9 cellular contexts compared by ENCODE assay signal in the genomic region with DNA sequence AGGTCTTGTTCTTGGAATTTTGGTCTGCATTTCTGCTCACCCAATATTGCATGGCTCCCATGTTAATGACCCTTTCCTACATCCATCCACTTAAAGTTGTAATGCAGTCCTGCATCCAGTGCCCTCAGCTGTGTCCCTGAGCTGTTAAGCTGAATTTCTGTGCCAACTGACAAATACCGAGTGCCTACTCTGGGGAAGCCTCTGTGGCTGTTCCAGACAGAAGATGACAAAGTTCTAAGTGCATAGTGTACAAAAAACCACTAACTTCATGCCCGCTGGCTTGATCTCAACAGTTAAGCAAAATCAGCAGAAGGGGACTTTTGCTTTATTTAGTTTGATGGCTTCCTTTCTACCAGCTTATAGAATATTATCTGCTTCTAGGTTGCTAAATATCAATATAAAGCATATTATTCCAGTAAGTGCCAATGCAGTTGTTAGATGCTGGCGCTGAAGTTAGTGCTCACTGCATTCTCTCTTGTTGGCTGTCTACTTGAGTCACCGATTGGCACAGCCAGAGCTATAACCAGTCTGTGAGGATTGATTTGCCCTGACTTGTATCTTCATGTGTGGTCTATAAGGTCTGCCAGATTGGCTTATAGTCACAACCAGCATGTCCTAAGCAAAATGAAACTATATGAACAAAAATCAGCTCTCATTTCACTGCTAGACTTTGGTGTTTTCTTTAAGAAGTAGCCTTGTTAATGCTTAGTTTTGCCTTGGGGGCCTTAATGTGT.
A peak's percentile ranks its signal among the peaks of the same experiment; 100 is the strongest.
DNase-seq lines count a peak whose midpoint lies in the region; ATAC-seq, FAIRE-seq and TF ChIP-seq lines count a peak whose summit lies in the region.
"Had no signal": no experiment of that assay in that cellular context is flagged by ENCODE, and none has a peak within 500 bp of the region (broad histone marks: within the 10 kb centered on the region; RNA-seq: fewer than 3 reads in every experiment).

No MANE protein-coding gene starts in this region.

- H3K27me3 Mint-ChIP-seq in T-helper 2 cell treated with Interferon-gamma antibody and Interleukin-4, amounts not matched to agents 5 μg/mL and 100 μg/mL, for 36 hours (ENCODE audit: low read depth) = no peaks in the 10 kb centered on the region

- H3K9ac ChIP-seq in GM23248 = no peak overlapping the region

- ATAC-seq in body of pancreas = no peak

- FAIRE-seq in GM12891 (lab: Jason Lieb, UNC) = no peak

- H3K27ac ChIP-seq in GM23248 = no peak overlapping the region
- peak overlapping the region; percentile 79 to 88 for H3K27ac ChIP-seq in right atrium auricular region
- peak overlapping the region in 20 of 21 experiments; percentile 17 to 87 (median 68) for H3K27ac ChIP-seq in skin epidermis
- no peak overlapping the region for H3K27ac ChIP-seq in body of pancreas

- peaks cover 18% of the 10 kb centered on the region for H3K36me3 ChIP-seq in GM23248 (ENCODE audit: low read depth)
- H3K36me3 ChIP-seq in right atrium auricular region = peaks cover 18% of the 10 kb centered on the region
- H3K36me3 ChIP-seq in body of pancreas (replicated peaks in 1 of 2; ENCODE audit: insufficient read depth in 1 of 2, low read depth in 2 of 2) = peaks cover 9% of the 10 kb centered on the region in 2 donors

- H2AFZ ChIP-seq in GM23248 = no peak overlapping the region

- peak; percentile 65 for DNase-seq in GM23248
- DNase-seq in astrocyte of the hippocampus (ENCODE audit: low read depth, low spot score) = peak; percentile 31
- DNase-seq in right atrium auricular region (ENCODE audit: low spot score) = no peak
- no peak for DNase-seq in NCI-H2227 treated with DMSO at 0.1 percent for 48 hours (lab: John Stamatoyannopoulos, UW)
- DNase-seq in T-helper 2 cell treated with Interferon-gamma antibody and Interleukin-4, amounts not matched to agents 5 μg/mL and 100 μg/mL, for 36 hours (ENCODE audit: low spot score) = no peak
- no peak for DNase-seq in GM12891 (ENCODE audit: insufficient read length, low spot score)
- no peak for DNase-seq in body of pancreas
- DNase-seq: NCI-H1417 had no signal

- intact Hi-C loops in body of pancreas (cut with DNase I) = no loop called here

- H3K9me3 ChIP-seq in GM23248 (ENCODE audit: low read depth) (no peaks in the 10 kb centered on the region), right atrium auricular region (no peaks in the 10 kb centered on the region), body of pancreas (no peaks in the 10 kb centered on the region)

- peaks cover 40% of the 10 kb centered on the region for H3K36me3 Mint-ChIP-seq in T-helper 2 cell treated with Interferon-gamma antibody and Interleukin-4, amounts not matched to agents 5 μg/mL and 100 μg/mL, for 36 hours (ENCODE audit: low read depth)

- no peaks in the 10 kb centered on the region for H3K9me3 Mint-ChIP-seq in T-helper 2 cell treated with Interferon-gamma antibody and Interleukin-4, amounts not matched to agents 5 μg/mL and 100 μg/mL, for 36 hours

- H3K9me2 ChIP-seq in GM23248 (ENCODE audit: insufficient read depth) = no peaks in the 10 kb centered on the region

- H3K27me3 ChIP-seq in GM23248 (replicated peaks; ENCODE audit: insufficient read depth) = no peaks in the 10 kb centered on the region
- no peaks in the 10 kb centered on the region for H3K27me3 ChIP-seq in right atrium auricular region
- H3K27me3 ChIP-seq in body of pancreas = no peaks in the 10 kb centered on the region

- no peaks in the 10 kb centered on the region; the same call in 1 of the 2 replicates for H4K20me1 ChIP-seq in GM23248 (ENCODE audit: insufficient read depth)

- in situ Hi-C loops in GM23248 (cut with MboI) = no loop called here

- H3K4me3 Mint-ChIP-seq in T-helper 2 cell treated with Interferon-gamma antibody and Interleukin-4, amounts not matched to agents 5 μg/mL and 100 μg/mL, for 36 hours = no peak overlapping the region

- H3K4me3 ChIP-seq in GM23248 (no peak overlapping the region), right atrium auricular region (no peak overlapping the region), skin epidermis (peak overlapping the region in 1 of 7 experiments; percentile 30), body of pancreas (no peak overlapping the region)

- H3K79me2 ChIP-seq in GM23248 (ENCODE audit: insufficient read depth) = peaks cover 18% of the 10 kb centered on the region

- 32 to 33% methylated on average over 4 of the region's 4 CpGs for WGBS in GM23248 (ENCODE audit: low coverage in 1 of 2, low lambda C conversion rate in 2 of 2, missing lambda C conversion rate in 2 of 2), 2 experiments
- WGBS in body of pancreas, 2 donors = 49 to 51% methylated on average over 4 of the region's 4 CpGs

- peaks cover 9% of the 10 kb centered on the region for H3K4me1 ChIP-seq in GM23248 (ENCODE audit: insufficient read depth)
- peaks cover 0 to 64% of the 10 kb centered on the region in 2 donors for H3K4me1 ChIP-seq in right atrium auricular region
- H3K4me1 ChIP-seq in body of pancreas = peaks cover 36% of the 10 kb centered on the region

- H3K4me1 Mint-ChIP-seq in T-helper 2 cell treated with Interferon-gamma antibody and Interleukin-4, amounts not matched to agents 5 μg/mL and 100 μg/mL, for 36 hours (ENCODE audit: low read depth) = peaks cover 7% of the 10 kb centered on the region

- TF ChIP-seq CTCF in right atrium auricular region (IDR thresholded peaks at IDR 0.05) = no peak
- TF ChIP-seq CTCF in body of pancreas (IDR thresholded peaks at IDR 0.05) = no peak

- H3K27ac Mint-ChIP-seq in T-helper 2 cell treated with Interferon-gamma antibody and Interleukin-4, amounts not matched to agents 5 μg/mL and 100 μg/mL, for 36 hours = no peak overlapping the region

- TF ChIP-seq POLR2A in GM12891 (IDR thresholded peaks at IDR 0.05; ENCODE audit: low read depth, low read length) = no peak
- no peak for TF ChIP-seq POLR2A in body of pancreas (IDR thresholded peaks at IDR 0.05)

- no peaks in the 10 kb centered on the region; the same call in 1 of the 2 replicates for H3F3A ChIP-seq in GM23248 (ENCODE audit: insufficient read depth)

- no peak overlapping the region for H3K4me2 ChIP-seq in GM23248 (ENCODE audit: unreplicated experiment)

TF ChIP-seq in GM12891, 5 proteins besides CTCF, POLR2A, EP300 and RAD21:
- no peak for TF ChIP-seq SPI1 (IDR thresholded peaks at IDR 0.05; ENCODE audit: low read depth, low read length)
- no peak for TF ChIP-seq TAF1 (IDR thresholded peaks at IDR 0.05; ENCODE audit: low read depth, low read length)
- TF ChIP-seq POLR2AphosphoS5 (IDR thresholded peaks at IDR 0.05; ENCODE audit: low read depth, low read length) = no peak
- no peak for TF ChIP-seq POU2F2 (IDR thresholded peaks at IDR 0.05; ENCODE audit: low read depth, low read length)
- TF ChIP-seq PAX5 (IDR thresholded peaks at IDR 0.05; ENCODE audit: insufficient read depth, low read length, severe bottlenecking) = no peak

Comparison
In these comparisons a context has a peak if more than half of its experiments do, and no peak if none do; other contexts are left out.
1. DNase-seq: peak in GM23248 (single experiment) and astrocyte of the hippocampus (single experiment); none in right atrium auricular region (single experiment), NCI-H2227 treated with DMSO at 0.1 percent for 48 hours (single experiment), T-helper 2 cell treated with Interferon-gamma antibody and Interleukin-4, amounts not matched to agents 5 μg/mL and 100 μg/mL, for 36 hours (single experiment), GM12891 (single experiment) and body of pancreas (0 of 4).
2. H3K27ac ChIP-seq: peak in right atrium auricular region (2 of 2) and skin epidermis (20 of 21); none in GM23248 (single experiment) and body of pancreas (0 of 4).